8 cellular contexts compared by ENCODE assay signal in the genomic region with DNA sequence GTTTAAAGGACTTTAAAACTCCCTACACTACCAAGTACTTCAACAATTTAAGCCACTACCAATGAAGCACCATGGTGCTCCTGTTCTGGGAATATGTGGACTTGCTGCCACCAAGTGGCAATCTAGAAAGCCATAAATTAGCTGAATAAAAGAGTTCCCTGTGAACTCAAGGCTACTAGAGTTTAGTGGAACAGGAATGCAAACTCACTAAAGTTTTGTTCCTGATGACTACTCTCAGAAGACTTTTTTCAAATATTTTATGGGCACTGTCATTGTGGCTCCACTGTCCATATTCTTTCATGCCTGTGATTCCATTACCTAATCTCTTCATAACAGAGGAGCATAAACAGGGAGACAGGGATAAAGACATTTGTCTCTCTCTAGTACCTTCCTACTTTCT.
DNase-seq lines count a peak whose midpoint lies in the region; ATAC-seq and TF ChIP-seq lines count a peak whose summit lies in the region.
"Had no signal": no experiment of that assay in that cellular context is flagged by ENCODE, and none has a peak within 500 bp of the region (broad histone marks: within the 10 kb centered on the region; RNA-seq: fewer than 3 reads in every experiment).

No MANE protein-coding gene starts in this region.

- peak; percentile 90 for TF ChIP-seq RAD21 in Ishikawa (IDR thresholded peaks at IDR 0.05; ENCODE audit: low read depth)

- no peak overlapping the region for H3K27ac Mint-ChIP-seq in stimulated activated memory B cell treated with anti-CD40 and anti-IgM and Interleukin-4, amounts not matched to agents 10 μg/mL and 1 μg/mL and 100 μg/mL, for 72 hours
- H3K27ac Mint-ChIP-seq: activated naive CD8-positive, alpha-beta T cell had no signal

- in situ Hi-C loops in T47D (cut with HindIII; ENCODE audit: low pct_unique_long_range_greater_than_20kb, low sequenced_read_pairs) = no loop called here

- no peaks in the 10 kb centered on the region for H3F3A ChIP-seq in PC-3 (ENCODE audit: low read length, unreplicated experiment)

- H3K4me2 ChIP-seq in PC-3 (ENCODE audit: low read length) = no peak overlapping the region

- no peak for TF ChIP-seq EP300 in Ishikawa (IDR thresholded peaks at IDR 0.05; ENCODE audit: borderline replicate concordance)

- peaks cover 10% of the 10 kb centered on the region for H3K36me3 Mint-ChIP-seq in stimulated activated memory B cell treated with anti-CD40 and anti-IgM and Interleukin-4, amounts not matched to agents 10 μg/mL and 1 μg/mL and 100 μg/mL, for 72 hours

- H3K9ac ChIP-seq in PC-3 (ENCODE audit: low read length) = no peak overlapping the region

- no peak overlapping the region for H3K4me3 ChIP-seq in PC-3 (ENCODE audit: low read length)

- no peak overlapping the region for H3K27ac ChIP-seq in PC-3 (ENCODE audit: low read length)

- DNase-seq in ELF-1 (ENCODE audit: low read depth, low spot score) (peak; percentile 25), PC-3 (peak; percentile 80), T47D (ENCODE audit: low read depth in 1 of 2, low spot score in 1 of 2) (peak; percentile 13 to 86), iris pigment epithelial cell (ENCODE audit: low read depth) (peak; percentile 93)
- DNase-seq in activated CD4-positive, CD25-positive, alpha-beta regulatory T cell (lab: John Stamatoyannopoulos, UW) = no peak

- BruUV-seq in PC-3 (replicated peaks; lab: Mats Ljungman, UMichigan) = no TSS peak

- no peaks in the 10 kb centered on the region for H3K36me3 ChIP-seq in PC-3 (ENCODE audit: low read depth, low read length)

- peak; percentile 80 for TF ChIP-seq CTCF in PC-3 (conservative IDR thresholded peaks at IDR 0.05; ENCODE audit: low read depth, low read length)

- no peaks in the 10 kb centered on the region for H3K9me2 ChIP-seq in PC-3 (replicated peaks; ENCODE audit: low read length)

- POLR2A ChIA-PET in PC-3 (lab: Charles Lee; ENCODE audit: unreplicated experiment) = interaction anchor here (0.6 kb wide), 2 partner anchors 33 to 60 kb away, joined by 4 read pairs; no protein-coding TSS in a partner anchor

- peaks cover 25% of the 10 kb centered on the region for H3K4me1 Mint-ChIP-seq in stimulated activated memory B cell treated with anti-CD40 and anti-IgM and Interleukin-4, amounts not matched to agents 10 μg/mL and 1 μg/mL and 100 μg/mL, for 72 hours

- peak; percentile 96 for ATAC-seq in PC-3
- ATAC-seq in stimulated activated memory B cell treated with anti-CD40 and anti-IgM and Interleukin-4, amounts not matched to agents 10 μg/mL and 1 μg/mL and 100 μg/mL, for 72 hours = peak; percentile 59

- CTCF ChIA-PET in PC-3 (lab: Charles Lee) = interaction anchor here (0.6 to 1.0 kb wide), 2 partner anchors 203 to 337 kb away, joined by 5 read pairs; no protein-coding TSS in a partner anchor

- H2AFZ ChIP-seq in PC-3 (ENCODE audit: low read length) = no peak overlapping the region

- no peak overlapping the region for H3K4me3 Mint-ChIP-seq in stimulated activated memory B cell treated with anti-CD40 and anti-IgM and Interleukin-4, amounts not matched to agents 10 μg/mL and 1 μg/mL and 100 μg/mL, for 72 hours
- H3K4me3 Mint-ChIP-seq: activated naive CD8-positive, alpha-beta T cell had no signal

- intact Hi-C loops in PC-3 (cut with micrococcal nuclease) = loop anchor here (1.0 to 5.0 kb wide), 5 partner anchors 38 to 201 kb away; partner anchors contain the start of gene TMCC1

- H3K27me3 ChIP-seq in PC-3 (ENCODE audit: low read length) = no peaks in the 10 kb centered on the region

- H3K9me3 Mint-ChIP-seq in stimulated activated memory B cell treated with anti-CD40 and anti-IgM and Interleukin-4, amounts not matched to agents 10 μg/mL and 1 μg/mL and 100 μg/mL, for 72 hours = no peaks in the 10 kb centered on the region

- no peaks in the 10 kb centered on the region for H3K27me3 Mint-ChIP-seq in stimulated activated memory B cell treated with anti-CD40 and anti-IgM and Interleukin-4, amounts not matched to agents 10 μg/mL and 1 μg/mL and 100 μg/mL, for 72 hours
- H3K27me3 Mint-ChIP-seq: activated naive CD8-positive, alpha-beta T cell had no signal

- no peaks in the 10 kb centered on the region for H3K79me2 ChIP-seq in PC-3 (ENCODE audit: low read length)

- no peaks in the 10 kb centered on the region for H3K9me3 ChIP-seq in PC-3 (ENCODE audit: low read length)

- H3K4me1 ChIP-seq in PC-3 (ENCODE audit: insufficient read depth, low read length) = peaks cover 15% of the 10 kb centered on the region

- no peaks in the 10 kb centered on the region for H4K20me1 ChIP-seq in PC-3 (ENCODE audit: low read length)

TF ChIP-seq in Ishikawa, 13 proteins besides CTCF, POLR2A, EP300 and RAD21:
- TF ChIP-seq NFIC (IDR thresholded peaks at IDR 0.05) = no peak
- TF ChIP-seq EGR1 (IDR thresholded peaks at IDR 0.05) = no peak
- TF ChIP-seq CEBPB (IDR thresholded peaks at IDR 0.05) = no peak
- TF ChIP-seq TCF12 (IDR thresholded peaks at IDR 0.05; ENCODE audit: low read depth) = no peak
- TF ChIP-seq, protein P1, sequence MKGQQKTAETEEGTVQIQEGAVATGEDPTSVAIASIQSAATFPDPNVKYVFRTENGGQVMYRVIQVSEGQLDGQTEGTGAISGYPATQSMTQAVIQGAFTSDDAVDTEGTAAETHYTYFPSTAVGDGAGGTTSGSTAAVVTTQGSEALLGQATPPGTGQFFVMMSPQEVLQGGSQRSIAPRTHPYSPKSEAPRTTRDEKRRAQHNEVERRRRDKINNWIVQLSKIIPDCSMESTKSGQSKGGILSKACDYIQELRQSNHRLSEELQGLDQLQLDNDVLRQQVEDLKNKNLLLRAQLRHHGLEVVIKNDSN (IDR thresholded peaks at IDR 0.05) = no peak
- TF ChIP-seq YY1 (IDR thresholded peaks at IDR 0.05; ENCODE audit: low read depth) = no peak
- TF ChIP-seq, protein P2, sequence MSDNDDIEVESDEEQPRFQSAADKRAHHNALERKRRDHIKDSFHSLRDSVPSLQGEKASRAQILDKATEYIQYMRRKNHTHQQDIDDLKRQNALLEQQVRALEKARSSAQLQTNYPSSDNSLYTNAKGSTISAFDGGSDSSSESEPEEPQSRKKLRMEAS (IDR thresholded peaks at IDR 0.05) = no peak
- TF ChIP-seq TEAD4 (IDR thresholded peaks at IDR 0.05) = no peak
- no peak for TF ChIP-seq CREB1 (IDR thresholded peaks at IDR 0.05; ENCODE audit: low read depth)
- no peak for TF ChIP-seq ZBTB7A (IDR thresholded peaks at IDR 0.05; ENCODE audit: low read depth)
- TF ChIP-seq, protein P3, sequence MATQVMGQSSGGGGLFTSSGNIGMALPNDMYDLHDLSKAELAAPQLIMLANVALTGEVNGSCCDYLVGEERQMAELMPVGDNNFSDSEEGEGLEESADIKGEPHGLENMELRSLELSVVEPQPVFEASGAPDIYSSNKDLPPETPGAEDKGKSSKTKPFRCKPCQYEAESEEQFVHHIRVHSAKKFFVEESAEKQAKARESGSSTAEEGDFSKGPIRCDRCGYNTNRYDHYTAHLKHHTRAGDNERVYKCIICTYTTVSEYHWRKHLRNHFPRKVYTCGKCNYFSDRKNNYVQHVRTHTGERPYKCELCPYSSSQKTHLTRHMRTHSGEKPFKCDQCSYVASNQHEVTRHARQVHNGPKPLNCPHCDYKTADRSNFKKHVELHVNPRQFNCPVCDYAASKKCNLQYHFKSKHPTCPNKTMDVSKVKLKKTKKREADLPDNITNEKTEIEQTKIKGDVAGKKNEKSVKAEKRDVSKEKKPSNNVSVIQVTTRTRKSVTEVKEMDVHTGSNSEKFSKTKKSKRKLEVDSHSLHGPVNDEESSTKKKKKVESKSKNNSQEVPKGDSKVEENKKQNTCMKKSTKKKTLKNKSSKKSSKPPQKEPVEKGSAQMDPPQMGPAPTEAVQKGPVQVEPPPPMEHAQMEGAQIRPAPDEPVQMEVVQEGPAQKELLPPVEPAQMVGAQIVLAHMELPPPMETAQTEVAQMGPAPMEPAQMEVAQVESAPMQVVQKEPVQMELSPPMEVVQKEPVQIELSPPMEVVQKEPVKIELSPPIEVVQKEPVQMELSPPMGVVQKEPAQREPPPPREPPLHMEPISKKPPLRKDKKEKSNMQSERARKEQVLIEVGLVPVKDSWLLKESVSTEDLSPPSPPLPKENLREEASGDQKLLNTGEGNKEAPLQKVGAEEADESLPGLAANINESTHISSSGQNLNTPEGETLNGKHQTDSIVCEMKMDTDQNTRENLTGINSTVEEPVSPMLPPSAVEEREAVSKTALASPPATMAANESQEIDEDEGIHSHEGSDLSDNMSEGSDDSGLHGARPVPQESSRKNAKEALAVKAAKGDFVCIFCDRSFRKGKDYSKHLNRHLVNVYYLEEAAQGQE (IDR thresholded peaks at IDR 0.05; ENCODE audit: low read depth) = no peak
- TF ChIP-seq FOXM1 (IDR thresholded peaks at IDR 0.05; ENCODE audit: borderline replicate concordance, low read depth) = no peak
- no peak for TF ChIP-seq TAF1 (IDR thresholded peaks at IDR 0.05; ENCODE audit: low read depth)

Comparison
In these comparisons a context has a peak if more than half of its experiments do, and no peak if none do; other contexts are left out.
1. DNase-seq: peak in ELF-1 (single experiment), PC-3 (single experiment), T47D (2 of 2) and iris pigment epithelial cell (single experiment); none in activated CD4-positive, CD25-positive, alpha-beta regulatory T cell (0 of 4).